In genomic region chrY:18664559-18664958, GRCh38 we compare ENCODE assay signal across 19 cellular contexts.
DNase-seq lines count a peak whose midpoint lies in the region; ATAC-seq lines count a peak whose summit lies in the region.
"Had no signal": no experiment of that assay in that cellular context is flagged by ENCODE, and none has a peak within 500 bp of the region (broad histone marks: within the 10 kb centered on the region; RNA-seq: fewer than 3 reads in every experiment).

No MANE protein-coding gene starts in this region.

- H3K27ac Mint-ChIP-seq in activated naive CD4-positive, alpha-beta T cell treated with anti-CD3 and anti-CD28 coated beads, Interleukin-2, amount 50 U/mL, for 72 hours = no peak overlapping the region
- H3K27ac Mint-ChIP-seq in activated T-helper 17 cell treated with anti-CD3 and anti-CD28 coated beads, Interleukin-2, amount 50 U/mL, for 72 hours = no peak overlapping the region
- H3K27ac Mint-ChIP-seq: CD14-positive monocyte had no signal

- peaks cover 3% of the 10 kb centered on the region for H3K27me3 Mint-ChIP-seq in activated T-helper 17 cell treated with anti-CD3 and anti-CD28 coated beads, Interleukin-2, amount 50 U/mL, for 72 hours

- H3K36me3 Mint-ChIP-seq in activated naive CD4-positive, alpha-beta T cell treated with anti-CD3 and anti-CD28 coated beads, Interleukin-2, amount 50 U/mL, for 72 hours = no peaks in the 10 kb centered on the region
- H3K36me3 Mint-ChIP-seq in activated T-helper 17 cell treated with anti-CD3 and anti-CD28 coated beads, Interleukin-2, amount 50 U/mL, for 72 hours (ENCODE audit: low read depth) = no peaks in the 10 kb centered on the region
- H3K36me3 Mint-ChIP-seq: CD14-positive monocyte had no signal

- no peak overlapping the region for H3K4me3 Mint-ChIP-seq in activated T-helper 17 cell treated with anti-CD3 and anti-CD28 coated beads, Interleukin-2, amount 50 U/mL, for 72 hours
- H3K4me3 Mint-ChIP-seq: CD14-positive monocyte had no signal

- H3K9me3 Mint-ChIP-seq in activated naive CD4-positive, alpha-beta T cell treated with anti-CD3 and anti-CD28 coated beads, Interleukin-2, amount 50 U/mL, for 72 hours = no peaks in the 10 kb centered on the region
- H3K9me3 Mint-ChIP-seq in activated T-helper 17 cell treated with anti-CD3 and anti-CD28 coated beads, Interleukin-2, amount 50 U/mL, for 72 hours = no peaks in the 10 kb centered on the region

- no peak for DNase-seq in activated naive CD4-positive, alpha-beta T cell treated with anti-CD3 and anti-CD28 coated beads, Interleukin-2, amount 50 U/mL, for 72 hours (ENCODE audit: low spot score in 2 of 2)
- no peak for DNase-seq in activated naive CD4-positive, alpha-beta T cell treated with anti-CD3 and anti-CD28 coated beads, Interleukin-2, amount 50 U/mL, for 16 hours
- no peak for DNase-seq in NCI-H146 treated with DMSO at 0.1 percent for 48 hours (lab: John Stamatoyannopoulos, UW; ENCODE audit: unreplicated experiment)
- no peak for DNase-seq in LoVo (ENCODE audit: low spot score)
- DNase-seq in effector CD4-positive, alpha-beta T cell = no peak
- DNase-seq: Caco-2, DMS53, H7, MM.1S, NCI-H1105, NCI-H1930, NCI-H2171 treated with DMSO at 0.1 percent for 48 hours, NCI-H774, PC-9 had no signal

- H3K4me1 Mint-ChIP-seq in activated T-helper 17 cell treated with anti-CD3 and anti-CD28 coated beads, Interleukin-2, amount 50 U/mL, for 72 hours = no peaks in the 10 kb centered on the region
- H3K4me1 Mint-ChIP-seq: CD14-positive monocyte had no signal

- peak; percentile 86 to 98 for ATAC-seq in activated naive CD4-positive, alpha-beta T cell treated with anti-CD3 and anti-CD28 coated beads, Interleukin-2, amount 50 U/mL, for 72 hours
- ATAC-seq in HG03060 (IDR thresholded peaks at IDR 0.05; ENCODE audit: low read depth, unreplicated experiment) = peak; percentile 82
- peak; percentile 82 for ATAC-seq in activated T-helper 17 cell treated with anti-CD3 and anti-CD28 coated beads, Interleukin-2, amount 50 U/mL, for 72 hours (replicated peaks)
- ATAC-seq: GM12878, HepG2 had no signal
